1 cellular context compared by ENCODE assay signal in the genomic region with DNA sequence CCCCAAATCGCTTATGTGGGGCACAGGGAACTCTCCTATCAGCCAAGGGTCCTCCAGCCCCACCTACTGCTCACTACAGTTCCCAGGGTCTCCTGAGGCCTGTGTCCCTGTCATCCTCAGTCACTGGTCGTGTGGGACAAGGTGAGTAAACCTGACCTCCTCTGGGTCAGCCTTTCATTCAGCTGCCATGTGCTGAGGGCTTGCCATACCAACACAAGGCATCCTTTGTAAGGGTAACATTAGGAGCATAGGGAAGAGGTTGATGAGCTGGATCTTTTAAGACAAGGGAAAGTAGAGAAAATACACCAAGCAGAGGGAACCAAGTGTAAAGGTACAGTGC.
A peak's percentile ranks its signal among the peaks of the same experiment; 100 is the strongest.
TF ChIP-seq lines count a peak whose summit lies in the region.

No MANE protein-coding gene starts in this region.

TF ChIP-seq in endothelial cell of umbilical vein, 7 proteins besides CTCF, POLR2A, EP300 and RAD21:
- TF ChIP-seq POLR2AphosphoS5 (IDR thresholded peaks at IDR 0.05; ENCODE audit: insufficient read depth, low read depth, low read length) = peak; percentile 11
- TF ChIP-seq, protein P1, sequence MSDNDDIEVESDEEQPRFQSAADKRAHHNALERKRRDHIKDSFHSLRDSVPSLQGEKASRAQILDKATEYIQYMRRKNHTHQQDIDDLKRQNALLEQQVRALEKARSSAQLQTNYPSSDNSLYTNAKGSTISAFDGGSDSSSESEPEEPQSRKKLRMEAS (IDR thresholded peaks at IDR 0.05; ENCODE audit: insufficient read depth, insufficient read length) = no peak
- no peak for TF ChIP-seq EZH2 (IDR thresholded peaks at IDR 0.05; ENCODE audit: borderline replicate concordance, low read depth, low read length, severe bottlenecking)
- no peak for TF ChIP-seq GATA2 (IDR thresholded peaks at IDR 0.05; ENCODE audit: insufficient read depth, insufficient read length, low read depth, low read length)
- no peak for TF ChIP-seq FOS (IDR thresholded peaks at IDR 0.05; ENCODE audit: borderline replicate concordance, insufficient read depth, low read length)
- no peak for TF ChIP-seq JUN (IDR thresholded peaks at IDR 0.05; ENCODE audit: borderline replicate concordance, insufficient read depth, insufficient read length, low read depth)
- TF ChIP-seq MYC (IDR thresholded peaks at IDR 0.05; ENCODE audit: low read depth, low read length) = no peak
